Comparison of ENCODE assay signal across 36 cellular contexts in the genomic region with DNA sequence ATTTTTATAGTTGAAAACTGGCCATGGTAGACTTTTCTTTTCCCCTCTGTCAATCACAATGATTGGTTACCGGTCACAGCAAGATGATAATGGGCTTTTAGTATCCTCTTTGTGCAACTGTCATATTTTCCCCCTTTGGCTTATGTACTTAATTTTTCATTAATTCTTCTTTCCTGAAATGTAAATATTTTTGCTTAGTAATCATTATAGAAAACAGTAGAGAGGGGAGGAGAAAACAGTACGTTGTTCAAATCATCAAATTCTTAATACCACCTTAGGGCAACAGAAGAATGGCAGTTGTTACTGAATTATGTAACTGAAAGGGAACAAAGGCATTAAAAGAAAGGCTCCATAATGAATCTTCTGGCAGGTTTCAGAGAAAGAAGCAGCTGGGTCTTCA.
"Had no signal": no experiment of that assay in that cellular context is flagged by ENCODE, and none has a peak within 500 bp of the region (broad histone marks: within the 10 kb centered on the region; RNA-seq: fewer than 3 reads in every experiment).

No MANE protein-coding gene starts in this region.

- FAIRE-seq: astrocyte, TTC549 had no signal

- H3K4me1 Mint-ChIP-seq: activated B cell treated with CpG ODN at 0.5 μM for 24 hours; activated CD4-positive, alpha-beta T cell treated with anti-CD3 and anti-CD28 coated beads, Interleukin-2, amount 10 ng/mL, durations not matched to agents 24 days and 14 days; activated naive CD8-positive, alpha-beta T cell treated with anti-CD3 and anti-CD28 coated beads for 36 hours; activated T-helper 17 cell treated with anti-CD3 and anti-CD28 coated beads, Interleukin-2, amount 50 U/mL, for 72 hours had no signal

- H3K27me3 ChIP-seq: adrenal gland, body of pancreas, brain microvascular endothelial cell, breast epithelium had no signal

- H3K9me3 Mint-ChIP-seq: activated B cell treated with CpG ODN at 0.5 μM for 24 hours; activated CD4-positive, alpha-beta memory T cell treated with anti-CD3 and anti-CD28 coated beads for 36 hours; activated CD4-positive, alpha-beta T cell treated with anti-CD3 and anti-CD28 coated beads, Interleukin-2, amount 10 ng/mL, durations not matched to agents 24 days and 14 days; activated CD8-positive, alpha-beta T cell treated with anti-CD3 and anti-CD28 coated beads for 36 hours; activated naive CD4-positive, alpha-beta T cell treated with anti-CD3 and anti-CD28 coated beads for 36 hours; activated naive CD4-positive, alpha-beta T cell treated with anti-CD3 and anti-CD28 coated beads, Interleukin-2, amount 50 U/mL, for 72 hours; activated naive CD8-positive, alpha-beta T cell treated with anti-CD3 and anti-CD28 coated beads for 36 hours; activated T-cell treated with anti-CD3 and anti-CD28 coated beads, Interleukin-2, amount 50 U/mL, for 4 hours; activated T-cell treated with anti-CD3 and anti-CD28 coated beads, Interleukin-2, amount 50 U/mL, for 72 hours; activated T-helper 1 cell treated with anti-CD3 and anti-CD28 coated beads, Interleukin-12 subunit alpha, Interleukin-12 subunit beta, Interleukin-2, Interleukin-4 antibody, amounts not matched to agents 30 ng/mL and 10 ng/mL and 1 ng/mL, durations not matched to agents 14 hours and 24 hours and 36 hours; activated T-helper 17 cell treated with anti-CD3 and anti-CD28 coated beads, Interleukin-2, amount 50 U/mL, for 72 hours; T-helper 1 cell treated with Interleukin-12 subunit alpha and Interleukin-12 subunit beta and Interleukin-4 antibody, amounts not matched to agents 30 μg/mL and 1 μg/mL, for 36 hours; T-helper 2 cell treated with Interferon-gamma antibody and Interleukin-4, amounts not matched to agents 5 μg/mL and 100 μg/mL, for 36 hours had no signal

- H3K27ac Mint-ChIP-seq: activated B cell treated with CpG ODN at 0.5 μM for 24 hours; activated CD4-positive, alpha-beta memory T cell treated with anti-CD3 and anti-CD28 coated beads for 36 hours; activated CD4-positive, alpha-beta T cell treated with anti-CD3 and anti-CD28 coated beads, Interleukin-2, amount 10 ng/mL, durations not matched to agents 24 days and 14 days; activated CD8-positive, alpha-beta T cell treated with anti-CD3 and anti-CD28 coated beads for 36 hours; activated naive CD4-positive, alpha-beta T cell treated with anti-CD3 and anti-CD28 coated beads for 36 hours; activated naive CD4-positive, alpha-beta T cell treated with anti-CD3 and anti-CD28 coated beads, Interleukin-2, amount 50 U/mL, for 72 hours; activated naive CD8-positive, alpha-beta T cell treated with anti-CD3 and anti-CD28 coated beads for 36 hours; activated T-cell treated with anti-CD3 and anti-CD28 coated beads, Interleukin-2, amount 50 U/mL, for 72 hours; activated T-helper 1 cell treated with anti-CD3 and anti-CD28 coated beads, Interleukin-12 subunit alpha, Interleukin-12 subunit beta, Interleukin-2, Interleukin-4 antibody, amounts not matched to agents 30 ng/mL and 10 ng/mL and 1 ng/mL, durations not matched to agents 14 hours and 24 hours and 36 hours; activated T-helper 17 cell treated with anti-CD3 and anti-CD28 coated beads, Interleukin-2, amount 50 U/mL, for 72 hours; T-helper 1 cell treated with Interleukin-12 subunit alpha and Interleukin-12 subunit beta and Interleukin-4 antibody, amounts not matched to agents 30 μg/mL and 1 μg/mL, for 36 hours; T-helper 2 cell treated with Interferon-gamma antibody and Interleukin-4, amounts not matched to agents 5 μg/mL and 100 μg/mL, for 36 hours had no signal

- H3K9me3 ChIP-seq: adrenal gland, body of pancreas, breast epithelium had no signal

- H3K27ac ChIP-seq: adrenal gland, body of pancreas, brain microvascular endothelial cell, breast epithelium, VCaP had no signal

- H3K36me3 ChIP-seq: adrenal gland, brain microvascular endothelial cell, breast epithelium had no signal

- DNase-seq: activated B cell treated with CpG ODN at 0.5 μM for 24 hours; activated CD4-positive, alpha-beta memory T cell treated with anti-CD3 and anti-CD28 coated beads for 36 hours; activated CD4-positive, alpha-beta T cell treated with anti-CD3 and anti-CD28 coated beads for 4 hours; activated CD4-positive, alpha-beta T cell treated with anti-CD3 and anti-CD28 coated beads, Interleukin-2, amount 10 ng/mL, durations not matched to agents 24 days and 14 days; activated CD4-positive, alpha-beta T cell treated with anti-CD3 and anti-CD28 coated beads, Interleukin-2, amount 50 U/mL, for 1 hour; activated CD4-positive, alpha-beta T cell treated with anti-CD3 and anti-CD28 coated beads, Interleukin-2, amount 50 U/mL, for 4 hours; activated CD4-positive, CD25-positive, alpha-beta regulatory T cell treated with anti-CD3 and anti-CD28 coated beads, Interleukin-2, amount 50 U/mL, for 72 hours; activated CD8-positive, alpha-beta memory T cell treated with anti-CD3 and anti-CD28 coated beads, Interleukin-2, amount 50 U/mL, for 4 hours; activated CD8-positive, alpha-beta T cell treated with anti-CD3 and anti-CD28 coated beads for 36 hours; activated effector memory CD4-positive, alpha-beta T cell treated with anti-CD3 and anti-CD28 coated beads, Interleukin-2, amount 50 U/mL, for 16 hours; activated gamma-delta T cell treated with Interleukin-2 at 50 U/mL for 16 hours; activated naive CD4-positive, alpha-beta T cell; activated naive CD4-positive, alpha-beta T cell treated with anti-CD3 and anti-CD28 coated beads for 36 hours; activated naive CD4-positive, alpha-beta T cell treated with anti-CD3 and anti-CD28 coated beads, Interleukin-2, amount 50 U/mL, for 16 hours; activated naive CD8-positive, alpha-beta T cell treated with anti-CD3 and anti-CD28 coated beads for 36 hours; activated T-cell treated with anti-CD3 and anti-CD28 coated beads for 4 hours; activated T-cell treated with anti-CD3 and anti-CD28 coated beads, Interleukin-2, amount 50 U/mL, for 1 hour; activated T-cell treated with anti-CD3 and anti-CD28 coated beads, Interleukin-2, amount 50 U/mL, for 4 hours; activated T-cell treated with anti-CD3 and anti-CD28 coated beads, Interleukin-2, amount 50 U/mL, for 72 hours; adrenal gland; amniotic stem cell; aorta; body of pancreas; brain microvascular endothelial cell; central memory CD4-positive, alpha-beta T cell; T-helper 2 cell; T-helper 9 cell had no signal

- H3K36me3 Mint-ChIP-seq: activated CD4-positive, alpha-beta memory T cell treated with anti-CD3 and anti-CD28 coated beads for 36 hours; activated naive CD4-positive, alpha-beta T cell treated with anti-CD3 and anti-CD28 coated beads, Interleukin-2, amount 50 U/mL, for 72 hours; activated naive CD8-positive, alpha-beta T cell treated with anti-CD3 and anti-CD28 coated beads for 36 hours had no signal

- H3K27me3 Mint-ChIP-seq: activated B cell treated with CpG ODN at 0.5 μM for 24 hours; activated CD4-positive, alpha-beta memory T cell treated with anti-CD3 and anti-CD28 coated beads for 36 hours; activated CD4-positive, alpha-beta T cell treated with anti-CD3 and anti-CD28 coated beads, Interleukin-2, amount 10 ng/mL, durations not matched to agents 24 days and 14 days; activated CD8-positive, alpha-beta T cell treated with anti-CD3 and anti-CD28 coated beads for 36 hours; activated naive CD8-positive, alpha-beta T cell treated with anti-CD3 and anti-CD28 coated beads for 36 hours; activated T-helper 17 cell treated with anti-CD3 and anti-CD28 coated beads, Interleukin-2, amount 50 U/mL, for 72 hours had no signal

- H3K4me3 Mint-ChIP-seq: activated B cell treated with CpG ODN at 0.5 μM for 24 hours; activated CD4-positive, alpha-beta memory T cell treated with anti-CD3 and anti-CD28 coated beads for 36 hours; activated CD4-positive, alpha-beta T cell treated with anti-CD3 and anti-CD28 coated beads, Interleukin-2, amount 10 ng/mL, durations not matched to agents 24 days and 14 days; activated CD8-positive, alpha-beta T cell treated with anti-CD3 and anti-CD28 coated beads for 36 hours; activated naive CD4-positive, alpha-beta T cell treated with anti-CD3 and anti-CD28 coated beads for 36 hours; activated naive CD8-positive, alpha-beta T cell treated with anti-CD3 and anti-CD28 coated beads for 36 hours; activated T-cell treated with anti-CD3 and anti-CD28 coated beads, Interleukin-2, amount 50 U/mL, for 4 hours; activated T-cell treated with anti-CD3 and anti-CD28 coated beads, Interleukin-2, amount 50 U/mL, for 72 hours; activated T-helper 1 cell treated with anti-CD3 and anti-CD28 coated beads, Interleukin-12 subunit alpha, Interleukin-12 subunit beta, Interleukin-2, Interleukin-4 antibody, amounts not matched to agents 30 ng/mL and 10 ng/mL and 1 ng/mL, durations not matched to agents 14 hours and 24 hours and 36 hours; activated T-helper 17 cell treated with anti-CD3 and anti-CD28 coated beads, Interleukin-2, amount 50 U/mL, for 72 hours; T-helper 1 cell treated with Interleukin-12 subunit alpha and Interleukin-12 subunit beta and Interleukin-4 antibody, amounts not matched to agents 30 μg/mL and 1 μg/mL, for 36 hours; T-helper 2 cell treated with Interferon-gamma antibody and Interleukin-4, amounts not matched to agents 5 μg/mL and 100 μg/mL, for 36 hours had no signal

- H3K4me1 ChIP-seq: adrenal gland, body of pancreas, breast epithelium had no signal

- H3K4me3 ChIP-seq: adrenal gland, body of pancreas, breast epithelium had no signal

- ATAC-seq: activated CD8-positive, alpha-beta T cell treated with anti-CD3 and anti-CD28 coated beads for 36 hours; activated naive CD4-positive, alpha-beta T cell treated with anti-CD3 and anti-CD28 coated beads, Interleukin-2, amount 50 U/mL, for 72 hours; activated T-cell treated with anti-CD3 and anti-CD28 coated beads, Interleukin-2, amount 50 U/mL, for 4 hours; activated T-cell treated with anti-CD3 and anti-CD28 coated beads, Interleukin-2, amount 50 U/mL, for 72 hours; activated T-helper 17 cell treated with anti-CD3 and anti-CD28 coated beads, Interleukin-2, amount 50 U/mL, for 72 hours; body of pancreas had no signal
